Comparison of ENCODE assay signal across 8 cellular contexts in the genomic region with DNA sequence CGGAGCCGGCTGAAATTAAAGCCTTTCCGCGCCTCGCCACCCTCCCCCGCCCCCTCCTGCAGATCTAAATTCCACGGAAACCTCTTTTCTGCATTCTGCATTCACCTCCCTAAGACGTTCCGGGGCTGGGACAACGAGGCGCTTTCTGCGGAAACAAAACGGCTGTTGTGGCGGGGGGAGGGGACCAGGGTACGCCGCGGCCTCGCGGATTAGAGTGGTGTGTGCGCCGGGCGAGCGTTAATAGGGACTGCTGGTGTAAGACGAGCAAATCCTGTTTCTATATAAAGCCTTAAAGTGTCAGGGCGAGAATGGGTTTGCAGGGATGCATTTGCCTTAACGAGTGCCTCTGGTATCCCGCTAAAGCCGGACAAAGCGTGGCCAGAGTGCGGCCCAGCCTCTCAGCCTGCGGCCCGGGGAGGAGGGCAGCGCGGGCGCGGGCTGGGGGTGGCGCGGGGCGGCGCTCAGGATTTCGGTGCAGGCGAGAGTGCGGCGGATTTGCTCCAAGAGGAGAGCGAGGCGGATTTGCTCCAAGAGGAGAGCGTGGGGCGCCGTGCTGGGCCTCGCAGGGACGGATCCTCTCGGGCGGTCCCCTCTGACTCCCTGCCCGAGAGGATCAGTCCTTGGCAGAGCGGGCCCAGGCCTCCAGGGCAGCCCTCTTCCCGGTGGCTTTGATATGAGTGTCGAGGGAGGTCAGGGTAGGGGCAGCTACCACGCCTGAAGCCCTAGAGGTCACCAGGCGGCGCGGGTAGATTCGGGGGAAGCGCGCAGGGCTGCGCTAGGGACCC. TPM values are rescaled to one million over a fixed set of nuclear protein-coding genes. Genes with fewer than 3 reads are reported as not detected.
DNase-seq lines count a peak whose midpoint lies in the region; ATAC-seq and TF ChIP-seq lines count a peak whose summit lies in the region.

No MANE protein-coding gene starts in this region.

- H3K4me1 ChIP-seq in BE2C (peaks cover 25% of the 10 kb centered on the region), IMR-90 (ENCODE audit: control insufficient read depth, insufficient read depth, low read length) (peaks cover 32% of the 10 kb centered on the region), iPS-18a (ENCODE audit: control insufficient read depth, low read depth, low read length) (peaks cover 41% of the 10 kb centered on the region), skeletal muscle satellite cell (ENCODE audit: control insufficient read depth, insufficient read depth, low read length) (peaks cover 54% of the 10 kb centered on the region)

- H2AK9ac ChIP-seq in IMR-90 (replicated peaks; ENCODE audit: low read depth, low read length, poor library complexity), result peak overlapping the region; percentile 92

- peak overlapping the region; percentile 65 to 92 for H4K8ac ChIP-seq in IMR-90 (ENCODE audit: low read depth in 2 of 2, low read length in 2 of 2)

- TF ChIP-seq RAD21 in IMR-90 (IDR thresholded peaks at IDR 0.05; ENCODE audit: low read length), result no peak

- no peaks in the 10 kb centered on the region; the same call in 1 of the 2 replicates for H3K9me1 ChIP-seq in IMR-90 (ENCODE audit: insufficient read depth, low read length)

- intact Hi-C loops in IMR-90 (cut with micrococcal nuclease), result loop anchor here (2.0 kb wide), 1 partner anchor 22 kb away; no protein-coding TSS in a partner anchor

- POLR2A ChIA-PET in IMR-90 (lab: Charles Lee; ENCODE audit: unreplicated experiment), result interaction anchor here (0.6 kb wide), 1 partner anchor 10 kb away, joined by 3 read pairs; no protein-coding TSS in a partner anchor

- H3K4ac ChIP-seq in IMR-90 (ENCODE audit: low read depth, low read length), result peak overlapping the region; percentile 99

- BruUV-seq in IMR-90 (replicated peaks; lab: Mats Ljungman, UMichigan), result no TSS peak

- peaks cover 23% of the 10 kb centered on the region for H3K27me3 ChIP-seq in BE2C
- no peaks in the 10 kb centered on the region for H3K27me3 ChIP-seq in IMR-90 (ENCODE audit: control insufficient read depth, insufficient read depth, low read length)
- peaks cover 84% of the 10 kb centered on the region for H3K27me3 ChIP-seq in iPS-18a (ENCODE audit: control insufficient read depth, insufficient read depth, low read length)
- H3K27me3 ChIP-seq in skeletal muscle satellite cell (ENCODE audit: control insufficient read depth, insufficient read depth, low read length), result no peaks in the 10 kb centered on the region

- CTCF ChIA-PET in IMR-90 (lab: Yijun Ruan, JAX), result no interaction called here

- peaks cover 16 to 43% of the 10 kb centered on the region in 2 experiments; a peak in 3 of 4 replicates for H3K79me1 ChIP-seq in IMR-90 (ENCODE audit: low read depth in 1 of 2, low read length in 2 of 2)

- H2BK20ac ChIP-seq in IMR-90 (ENCODE audit: low read depth, low read length), result peak overlapping the region; percentile 74

- peak overlapping the region; percentile 84 for H2BK120ac ChIP-seq in IMR-90 (ENCODE audit: low read depth, low read length)

- H4K91ac ChIP-seq in IMR-90 (ENCODE audit: insufficient read depth, low read depth, low read length), result peak overlapping the region; percentile 89

- peak overlapping the region; percentile 99 for H3K14ac ChIP-seq in IMR-90 (replicated peaks; ENCODE audit: low read depth, low read length)

- H3K36me3 ChIP-seq in BE2C (no peaks in the 10 kb centered on the region), IMR-90 (ENCODE audit: control insufficient read depth, insufficient read depth, low read length) (no peaks in the 10 kb centered on the region; the same call in 1 of the 2 replicates), iPS-18a (ENCODE audit: control insufficient read depth, low read depth, low read length) (no peaks in the 10 kb centered on the region), skeletal muscle satellite cell (ENCODE audit: insufficient read depth, low read length) (no peaks in the 10 kb centered on the region)

- H3K9ac ChIP-seq in IMR-90 (ENCODE audit: low read depth, low read length) (peak overlapping the region; percentile 97), iPS-18a (ENCODE audit: low read length) (peak overlapping the region; percentile 22), skeletal muscle satellite cell (ENCODE audit: low read depth, low read length) (peak overlapping the region; percentile 93)

- H2AFZ ChIP-seq in IMR-90 (replicated peaks; ENCODE audit: low read length, poor library complexity), result peak overlapping the region; percentile 84

- H2BK5ac ChIP-seq in IMR-90 (ENCODE audit: low read depth, low read length, poor library complexity, severe bottlenecking), result peak overlapping the region; percentile 96

- WGBS in IMR-90 (ENCODE audit: extremely low coverage in 2 of 2, insufficient read length in 1 of 2), 2 experiments, result 5% methylated on average over 39 of the region's 65 CpGs; no CpG with 5 or more reads in 1 of the 2 experiments

- H3K56ac ChIP-seq in IMR-90 (ENCODE audit: extremely low read depth, insufficient read depth, low read length), result peak overlapping the region; percentile 95

- H3K9me3 ChIP-seq in BE2C (no peaks in the 10 kb centered on the region), IMR-90 (ENCODE audit: control insufficient read depth, insufficient read depth, low read length) (no peaks in the 10 kb centered on the region), iPS-18a (ENCODE audit: control insufficient read depth, low read depth, low read length) (no peaks in the 10 kb centered on the region), skeletal muscle satellite cell (replicated peaks; ENCODE audit: low read length) (no peaks in the 10 kb centered on the region)

- TF ChIP-seq CTCF in BE2C (IDR thresholded peaks at IDR 0.05; ENCODE audit: low read depth, low read length) (no peak), IMR-90 (conservative IDR thresholded peaks at IDR 0.05; ENCODE audit: low read depth, low read length) (no peak), astrocyte of the cerebellum (IDR thresholded peaks at IDR 0.05; ENCODE audit: low read depth, low read length, missing control alignments) (no peak)

- H2AK5ac ChIP-seq in IMR-90 (ENCODE audit: low read depth, low read length), result peak overlapping the region; percentile 80

- no peak for TF ChIP-seq POLR2A in IMR-90 (IDR thresholded peaks at IDR 0.05; ENCODE audit: low read depth, low read length)

- peak overlapping the region; percentile 82 for H4K5ac ChIP-seq in IMR-90 (ENCODE audit: low read depth, low read length)

- H3K18ac ChIP-seq in IMR-90 (ENCODE audit: low read depth, low read length), result peak overlapping the region; percentile 82

- 0 out of 2 replicates have a peak, but pooled peaks cover 4% of the 10 kb centered on the region for H4K20me1 ChIP-seq in IMR-90 (ENCODE audit: insufficient read depth, low read length)

- DNase-seq in BE2C (no peak), IMR-90 (peak; percentile 60), astrocyte of the cerebellum (ENCODE audit: low read depth) (no peak), OCI-M2 (lab: John Stamatoyannopoulos, UW; ENCODE audit: unreplicated experiment) (no peak), H4 (ENCODE audit: low spot score) (no peak)

- peak overlapping the region; percentile 99 for H3K23ac ChIP-seq in IMR-90 (ENCODE audit: low read depth, low read length)

- H3K4me3 ChIP-seq in BE2C (ENCODE audit: low read depth, low read length) (peak overlapping the region; percentile 58), IMR-90 (ENCODE audit: insufficient read depth, low read depth, low read length) (peak overlapping the region; percentile 52), astrocyte of the cerebellum (ENCODE audit: low read depth, low read length) (peak overlapping the region; percentile 50), iPS-18a (ENCODE audit: low read length) (peak overlapping the region; percentile 54), skeletal muscle satellite cell (ENCODE audit: low read length) (peak overlapping the region; percentile 80)

- peak; percentile 40 for ATAC-seq in IMR-90 (ENCODE audit: low read depth)
- no peak for ATAC-seq in GM21515 (IDR thresholded peaks at IDR 0.05; ENCODE audit: unreplicated experiment)

- H3K4me2 ChIP-seq in IMR-90 (ENCODE audit: low read depth, low read length), result peak overlapping the region; percentile 91
- peak overlapping the region; percentile 95 for H3K4me2 ChIP-seq in skeletal muscle satellite cell (ENCODE audit: low read length)

- dilution Hi-C loops in IMR-90 (cut with HindIII; ENCODE audit: low sequenced_read_pairs, unreplicated experiment), result no loop called here

- peak overlapping the region; percentile 88; the same call in 1 of the 3 replicates for H2BK15ac ChIP-seq in IMR-90 (ENCODE audit: low read depth, low read length)

- H3K27ac ChIP-seq in IMR-90 (ENCODE audit: insufficient read depth, low read length) (peak overlapping the region; percentile 98), iPS-18a (ENCODE audit: low read length) (no peak overlapping the region)

- in situ Hi-C loops in IMR-90 (cut with MboI; ENCODE audit: low sequenced_read_pairs) (no loop called here), astrocyte of the cerebellum (cut with HindIII; ENCODE audit: low sequenced_read_pairs) (loop anchor here (5.0 kb wide), 1 partner anchor 112 kb away; a partner anchor contains a TSS)

TF ChIP-seq in IMR-90, 13 proteins besides CTCF, POLR2A, EP300 and RAD21:
- no peak for TF ChIP-seq CHD1 (IDR thresholded peaks at IDR 0.05; ENCODE audit: low read depth, low read length)
- TF ChIP-seq RCOR1 (IDR thresholded peaks at IDR 0.05; ENCODE audit: insufficient replicate concordance, low read length), result no peak

RNA-seq across cellular contexts. Expression of a gene that starts 5.1 kb away (rescaled TPM):
- 23.2 TPM for polyA plus RNA-seq in BE2C (2012; ENCODE audit: insufficient read depth, insufficient read length, low read depth)
- 0.36 and 0.83 TPM in 2 replicates for total RNA-seq in IMR-90 (2012; rRNA removed)
- polyA plus RNA-seq in IMR-90 (2012; rRNA removed), result 7.8 and 8.1 TPM in 2 replicates
- 4.4 and 5.5 TPM in 2 replicates for polyA plus RNA-seq in IMR-90 (2012; cell fraction: cytosol; rRNA removed)
- polyA plus RNA-seq in IMR-90 (2012; cell fraction: nucleus; rRNA removed; ENCODE audit: low replicate concordance), result 24.1 and 56.3 TPM in 2 replicates
- 7.9 and 8.3 TPM in 2 replicates for total RNA-seq in skeletal muscle satellite cell (2012; rRNA removed)
- 0.31 and 3.4 TPM in 2 replicates for total RNA-seq in H4 (2014; rRNA removed; shearing (Covaris generic))

Comparison
In these comparisons a context has a peak if more than half of its experiments do, and no peak if none do; other contexts are left out.
1. H3K9ac ChIP-seq: peak in every context shown above with its lines; median percentile 97 in IMR-90; 93 in skeletal muscle satellite cell; 22 in iPS-18a.